Comparison of ENCODE assay signal across 9 cellular contexts in genomic region chr7:133051066-133051465, GRCh38. TPM values are rescaled to one million over a fixed set of nuclear protein-coding genes. Genes with fewer than 3 reads are reported as not detected.
DNase-seq lines count a peak whose midpoint lies in the region; ATAC-seq and TF ChIP-seq lines count a peak whose summit lies in the region.
"Had no signal": no experiment of that assay in that cellular context is flagged by ENCODE, and none has a peak within 500 bp of the region (broad histone marks: within the 10 kb centered on the region; RNA-seq: fewer than 3 reads in every experiment).

No MANE protein-coding gene starts in this region.

- CTCF ChIA-PET in activated CD8-positive, alpha-beta memory T cell treated with anti-CD3 and anti-CD28 coated beads, Interleukin-2, amount 10 ng/mL, durations not matched to agents 7 days and 5 days (lab: Charles Lee): interaction anchor here (1.2 kb wide), 1 partner anchor 10 kb away, joined by 3 read pairs; no protein-coding TSS in a partner anchor

- H3K27ac ChIP-seq in colonic mucosa: no peak overlapping the region

- H3K27ac Mint-ChIP-seq in naive B cell: peak overlapping the region in 2 of 6 donors; percentile 27 to 76
- no peak overlapping the region for H3K27ac Mint-ChIP-seq in activated CD8-positive, alpha-beta memory T cell treated with anti-CD3 and anti-CD28 coated beads, Interleukin-2, amount 10 ng/mL, durations not matched to agents 7 days and 5 days

- no peaks in the 10 kb centered on the region for H3K9me3 Mint-ChIP-seq in naive B cell
- no peaks in the 10 kb centered on the region for H3K9me3 Mint-ChIP-seq in activated CD8-positive, alpha-beta memory T cell treated with anti-CD3 and anti-CD28 coated beads, Interleukin-2, amount 10 ng/mL, durations not matched to agents 7 days and 5 days (ENCODE audit: low read depth)

- H3K4me1 ChIP-seq in adipocyte (ENCODE audit: control insufficient read depth, insufficient read depth, low read length): peaks cover 43% of the 10 kb centered on the region
- H3K4me1 ChIP-seq in colonic mucosa: no peaks in the 10 kb centered on the region

- H3K36me3 ChIP-seq in adipocyte (ENCODE audit: control insufficient read depth, insufficient read depth, low read length, severe bottlenecking): no peaks in the 10 kb centered on the region
- no peaks in the 10 kb centered on the region for H3K36me3 ChIP-seq in colonic mucosa

- no peaks in the 10 kb centered on the region for H3K27me3 Mint-ChIP-seq in naive B cell
- H3K27me3 Mint-ChIP-seq in activated CD8-positive, alpha-beta memory T cell treated with anti-CD3 and anti-CD28 coated beads, Interleukin-2, amount 10 ng/mL, durations not matched to agents 7 days and 5 days: no peaks in the 10 kb centered on the region

- intact Hi-C loops in colonic mucosa (cut with DNase I): no loop called here

- H3K4me3 Mint-ChIP-seq in naive B cell: no peak overlapping the region
- no peak overlapping the region for H3K4me3 Mint-ChIP-seq in activated CD8-positive, alpha-beta memory T cell treated with anti-CD3 and anti-CD28 coated beads, Interleukin-2, amount 10 ng/mL, durations not matched to agents 7 days and 5 days

- ATAC-seq in naive B cell (ENCODE audit: low read depth in 2 of 2): peak; percentile 32 to 40
- ATAC-seq in activated CD8-positive, alpha-beta memory T cell treated with anti-CD3 and anti-CD28 coated beads, Interleukin-2, amount 10 ng/mL, durations not matched to agents 7 days and 5 days: no peak

- TF ChIP-seq CTCF in colonic mucosa (IDR thresholded peaks at IDR 0.05): no peak

- no peak overlapping the region for H3K4me3 ChIP-seq in adipocyte (ENCODE audit: low read length)
- no peak overlapping the region for H3K4me3 ChIP-seq in colonic mucosa

- H3K9me3 ChIP-seq in adipocyte (ENCODE audit: control insufficient read depth, low read length) (no peaks in the 10 kb centered on the region), colonic mucosa (no peaks in the 10 kb centered on the region)

- H3K9ac ChIP-seq in adipocyte (ENCODE audit: low read length) (no peak overlapping the region), colonic mucosa (ENCODE audit: low read depth in 2 of 2, low read length in 2 of 2) (no peak overlapping the region)

- H3K36me3 Mint-ChIP-seq in naive B cell: peaks cover 0 to under 1% of the 10 kb centered on the region in 2 donors
- H3K36me3 Mint-ChIP-seq in activated CD8-positive, alpha-beta memory T cell treated with anti-CD3 and anti-CD28 coated beads, Interleukin-2, amount 10 ng/mL, durations not matched to agents 7 days and 5 days: peaks cover 3% of the 10 kb centered on the region

- DNase-seq in EL (peak; percentile 15), HT-29 (ENCODE audit: low spot score) (peak; percentile 6), adipocyte (ENCODE audit: low read depth) (peak; percentile 40), naive B cell (no peak), colonic mucosa (no peak), AG08395 (ENCODE audit: low spot score) (no peak), GOT3 (lab: John Stamatoyannopoulos, UW) (no peak)
- no peak for DNase-seq in activated CD8-positive, alpha-beta memory T cell treated with anti-CD3 and anti-CD28 coated beads, Interleukin-2, amount 10 ng/mL, durations not matched to agents 7 days and 5 days
- DNase-seq: stimulated activated naive CD4-positive, alpha-beta T cell treated with Interleukin-2 at 50 U/mL for 16 hours had no signal

- H3K4me1 Mint-ChIP-seq in naive B cell: peaks cover 24 to 27% (median 25%) of the 10 kb centered on the region in 3 donors
- peaks cover 4% of the 10 kb centered on the region for H3K4me1 Mint-ChIP-seq in activated CD8-positive, alpha-beta memory T cell treated with anti-CD3 and anti-CD28 coated beads, Interleukin-2, amount 10 ng/mL, durations not matched to agents 7 days and 5 days

- H3K27me3 ChIP-seq in adipocyte (replicated peaks; ENCODE audit: control insufficient read depth, insufficient read depth, low read length) (no peaks in the 10 kb centered on the region), colonic mucosa (no peaks in the 10 kb centered on the region)

RNA-seq across cellular contexts. Expression of gene CHCHD3, which starts 30.8 kb away (rescaled TPM):
- total RNA-seq in HT-29 (2014; rRNA removed; shearing (Covaris generic)): 130 and 151 TPM in 2 replicates
- polyA plus RNA-seq in naive B cell (ENCODE audit: low read depth in 6 of 6): 10 to 100 TPM; 56.4 to 97.0 (median 61.0) TPM
- total RNA-seq in activated CD8-positive, alpha-beta memory T cell treated with anti-CD3 and anti-CD28 coated beads, Interleukin-2, amount 10 ng/mL, durations not matched to agents 7 days and 5 days: 10 to 100 TPM; 49.5 to 56.7 TPM
- total RNA-seq in colonic mucosa: 100 to 1,000 TPM in 1 of 2 donors, 10 to 100 TPM in 1; 81.5 to 112 TPM

Comparison
In these comparisons a context has a peak if more than half of its experiments do, and no peak if none do; other contexts are left out.
1. DNase-seq: peak in EL (single experiment), HT-29 (single experiment) and adipocyte (single experiment); none in naive B cell (single experiment), activated CD8-positive, alpha-beta memory T cell treated with anti-CD3 and anti-CD28 coated beads, Interleukin-2, amount 10 ng/mL, durations not matched to agents 7 days and 5 days (single experiment), colonic mucosa (single experiment), AG08395 (single experiment) and GOT3 (single experiment).